Comparison of ENCODE assay signal across 9 cellular contexts in genomic region chr16:57689772-57690558, GRCh38. TPM values are rescaled to one million over a fixed set of nuclear protein-coding genes. Genes with fewer than 3 reads are reported as not detected.
DNase-seq lines count a peak whose midpoint lies in the region; ATAC-seq lines count a peak whose summit lies in the region.
"Had no signal": no experiment of that assay in that cellular context is flagged by ENCODE, and none has a peak within 500 bp of the region (broad histone marks: within the 10 kb centered on the region; RNA-seq: fewer than 3 reads in every experiment).

No MANE protein-coding gene starts in this region.

- DNase-seq in CD1c-positive myeloid dendritic cell (ENCODE audit: extremely low spot score) (peak; percentile 62), posterior vena cava (ENCODE audit: low spot score) (no peak), NCI-H2107 treated with DMSO at 0.1 percent for 48 hours (lab: John Stamatoyannopoulos, UW; ENCODE audit: unreplicated experiment) (no peak), Ammon's horn (ENCODE audit: low spot score) (no peak)
- DNase-seq in Jurkat, Clone E6-1 (ENCODE audit: low read depth, low spot score): peak; percentile 97
- DNase-seq in activated gamma-delta T cell treated with anti-CD3 and anti-CD28 coated beads, Interleukin-2, amount 50 U/mL, for 16 hours (ENCODE audit: low read depth): peak; percentile 33
- DNase-seq in stimulated activated CD8-positive, alpha-beta memory T cell treated with anti-CD3 and anti-CD28 coated beads, Interleukin-15, amount 100 ng/mL, for 24 hours (ENCODE audit: low read depth): peak; percentile 3

- intact Hi-C loops in posterior vena cava (cut with DNase I): no loop called here

- peak; percentile 82 for ATAC-seq in GM19395 (IDR thresholded peaks at IDR 0.05; ENCODE audit: unreplicated experiment)

- peak overlapping the region; percentile 61 for H3K4me3 ChIP-seq in Jurkat, Clone E6-1 (ENCODE audit: low read length)

RNA-seq across cellular contexts. Expression of gene DRC7, which starts 4.6 kb away (rescaled TPM):
- polyA plus RNA-seq in Jurkat, Clone E6-1 (2012; ENCODE audit: insufficient read depth, insufficient read length): 2.0 TPM
- total RNA-seq in posterior vena cava: not detected
- total RNA-seq: urinary bladder had no signal
- polyA plus RNA-seq: urinary bladder had no signal

RNA-seq across cellular contexts. Expression of gene ADGRG3, which starts 21.9 kb away (rescaled TPM):
- polyA plus RNA-seq in Jurkat, Clone E6-1 (2012; ENCODE audit: insufficient read depth, insufficient read length): not detected
- 10 to 100 TPM in 1 of 2 donors, 1 to 10 TPM in 1; 6.8 to 10.4 TPM for total RNA-seq in posterior vena cava

RNA-seq across cellular contexts. Expression of gene KATNB1, which starts 45.6 kb away (rescaled TPM):
- 45.6 TPM for polyA plus RNA-seq in Jurkat, Clone E6-1 (2012; ENCODE audit: insufficient read depth, insufficient read length)
- total RNA-seq in posterior vena cava: 10 to 100 TPM in 1 of 2 donors, 1 to 10 TPM in 1; 9.1 to 12.8 TPM

Comparison
In these comparisons a context has a peak if more than half of its experiments do, and no peak if none do; other contexts are left out.
1. DNase-seq: peak in CD1c-positive myeloid dendritic cell (single experiment), Jurkat, Clone E6-1 (single experiment), activated gamma-delta T cell treated with anti-CD3 and anti-CD28 coated beads, Interleukin-2, amount 50 U/mL, for 16 hours (single experiment) and stimulated activated CD8-positive, alpha-beta memory T cell treated with anti-CD3 and anti-CD28 coated beads, Interleukin-15, amount 100 ng/mL, for 24 hours (single experiment); none in posterior vena cava (single experiment), NCI-H2107 treated with DMSO at 0.1 percent for 48 hours (single experiment) and Ammon's horn (single experiment).